ENCODE assay signal across 23 cellular contexts in genomic region chr16:23590181-23590580, GRCh38.
"Had no signal": no experiment of that assay in that cellular context is flagged by ENCODE, and none has a peak within 500 bp of the region (broad histone marks: within the 10 kb centered on the region; RNA-seq: fewer than 3 reads in every experiment).

No MANE protein-coding gene starts in this region.

- H3K27ac ChIP-seq: colonic mucosa, esophagus squamous epithelium, heart right ventricle, left lung, lower lobe of right lung had no signal

- H3K9me3 ChIP-seq: colonic mucosa, esophagus squamous epithelium, gastrocnemius medialis, heart right ventricle, left lung, lower lobe of right lung, mucosa of descending colon had no signal

- FAIRE-seq: endometrium, endothelial cell of umbilical vein, islet of Langerhans, keratinocyte had no signal

- DNase-seq: colonic mucosa; cortex of kidney; effector CD8-positive, alpha-beta T cell; effector memory CD8-positive, alpha-beta T cell; endodermal cell; esophagus squamous epithelium; foreskin fibroblast; foreskin melanocyte; gastrocnemius medialis; glutamatergic neuron; head of caudate nucleus; heart right ventricle; hippocampal formation; left cardiac atrium; left lung; left ventricle myocardium superior; lower lobe of right lung; mesenchymal stem cell; mucosa of descending colon had no signal

- ATAC-seq: effector memory CD8-positive, alpha-beta T cell; gastrocnemius medialis; heart right ventricle; left cardiac atrium; left lung; left ventricle myocardium superior; lower lobe of right lung; mucosa of descending colon had no signal

- H3K27me3 ChIP-seq: colonic mucosa, esophagus squamous epithelium, gastrocnemius medialis, heart right ventricle, left lung had no signal

- H3K4me3 ChIP-seq: colonic mucosa, esophagus squamous epithelium, gastrocnemius medialis, heart right ventricle, left lung, lower lobe of right lung, mucosa of descending colon had no signal
